In the genomic region with DNA sequence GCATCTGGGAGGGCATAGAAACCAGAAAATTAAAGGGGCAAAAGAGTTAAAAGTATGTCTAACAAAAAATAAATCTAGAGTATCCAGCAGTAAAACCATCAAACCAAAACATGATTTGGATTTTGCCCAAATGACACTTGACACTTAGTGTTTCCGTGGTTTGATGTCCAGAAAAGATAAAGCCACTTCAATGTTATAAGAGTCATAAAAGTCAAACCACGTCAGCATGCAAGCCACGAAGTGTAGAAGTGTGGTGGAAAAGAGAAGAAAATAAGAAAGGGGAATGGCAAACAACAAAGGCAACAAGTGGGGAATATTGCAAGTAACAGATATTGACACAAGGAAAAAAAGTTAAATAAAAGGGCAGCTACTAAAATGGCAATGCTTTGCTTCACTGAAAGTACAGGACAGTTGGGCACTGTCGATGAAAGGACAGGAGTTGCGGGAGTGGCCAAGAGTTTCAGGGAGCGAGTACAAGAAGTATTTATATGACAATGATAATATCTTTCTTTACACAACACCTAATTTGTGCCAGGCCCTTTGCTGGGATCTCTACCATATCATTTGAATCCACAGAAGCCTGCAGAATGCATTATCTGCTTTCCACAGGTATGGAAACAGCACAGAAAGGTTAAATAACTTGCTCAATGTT, we compare ENCODE assay signal across 1 cellular context.
TF ChIP-seq lines count a peak whose summit lies in the region.

No MANE protein-coding gene starts in this region.

TF ChIP-seq in K562, 482 proteins besides CTCF, POLR2A, EP300 and RAD21 (continues in another document):
- TF ChIP-seq, protein P1, sequence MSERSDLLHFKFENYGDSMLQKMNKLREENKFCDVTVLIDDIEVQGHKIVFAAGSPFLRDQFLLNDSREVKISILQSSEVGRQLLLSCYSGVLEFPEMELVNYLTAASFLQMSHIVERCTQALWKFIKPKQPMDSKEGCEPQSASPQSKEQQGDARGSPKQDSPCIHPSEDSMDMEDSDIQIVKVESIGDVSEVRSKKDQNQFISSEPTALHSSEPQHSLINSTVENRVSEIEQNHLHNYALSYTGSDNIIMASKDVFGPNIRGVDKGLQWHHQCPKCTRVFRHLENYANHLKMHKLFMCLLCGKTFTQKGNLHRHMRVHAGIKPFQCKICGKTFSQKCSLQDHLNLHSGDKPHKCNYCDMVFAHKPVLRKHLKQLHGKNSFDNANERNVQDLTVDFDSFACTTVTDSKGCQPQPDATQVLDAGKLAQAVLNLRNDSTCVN (CRISPR knock-in tag; IDR thresholded peaks at IDR 0.05), result 0 out of 2 replicates have a peak, but pooled peaks have one; percentile 32
- TF ChIP-seq TARDBP (IDR thresholded peaks at IDR 0.05) (no peak), TAL1 (IDR thresholded peaks at IDR 0.05) (0 out of 2 replicates have a peak, but pooled peaks have one; percentile 3), TEAD4 (IDR thresholded peaks at IDR 0.05; ENCODE audit: low read length) (peak; percentile 56), TEAD4 (CRISPR knock-in tag; IDR thresholded peaks at IDR 0.05; ENCODE audit: borderline replicate concordance) (no peak), PPARD (CRISPR knock-in tag; IDR thresholded peaks at IDR 0.05) (no peak), MTF1 (CRISPR knock-in tag; IDR thresholded peaks at IDR 0.05; ENCODE audit: borderline replicate concordance) (no peak), ZNF77 (CRISPR knock-in tag; IDR thresholded peaks at IDR 0.05) (no peak), NONO (IDR thresholded peaks at IDR 0.05; ENCODE audit: low read depth in 2 of 2, low read length in 1 of 2) (no peak), TAF7 (tag; IDR thresholded peaks at IDR 0.05) (no peak), SAFB (IDR thresholded peaks at IDR 0.05; ENCODE audit: borderline replicate concordance, low read depth, low read length) (no peak), RNF2 (IDR thresholded peaks at IDR 0.05) (no peak), NCOR1 (IDR thresholded peaks at IDR 0.05) (0 out of 2 replicates have a peak, but pooled peaks have one; percentile 9), ZC3H4 (CRISPR knock-in tag; IDR thresholded peaks at IDR 0.05; ENCODE audit: borderline replicate concordance) (no peak), SMARCB1 (IDR thresholded peaks at IDR 0.05; ENCODE audit: insufficient read length, low read depth) (no peak), RBM14 (IDR thresholded peaks at IDR 0.05; ENCODE audit: borderline replicate concordance, insufficient read depth, low read depth, low read length) (no peak), ZNF184 (CRISPR knock-in tag; IDR thresholded peaks at IDR 0.05) (no peak), ATF1 (CRISPR knock-in tag; IDR thresholded peaks at IDR 0.05) (no peak), ATF1 (tag; IDR thresholded peaks at IDR 0.05) (no peak), ZNF584 (CRISPR knock-in tag; IDR thresholded peaks at IDR 0.05; ENCODE audit: low read depth) (no peak), LEF1 (IDR thresholded peaks at IDR 0.05) (no peak; the same call in 1 of the 2 replicates), ZNF436 (CRISPR knock-in tag; IDR thresholded peaks at IDR 0.05) (no peak), GABPB2 (CRISPR knock-in tag; conservative IDR thresholded peaks at IDR 0.05) (no peak), MIER1 (IDR thresholded peaks at IDR 0.05; ENCODE audit: low read depth) (no peak), FOXK2 (conservative IDR thresholded peaks at IDR 0.05 in 1 of 2, IDR thresholded peaks at IDR 0.05 in 1 of 2; ENCODE audit: low read depth in 2 of 2) (no peak), SMAD2 (IDR thresholded peaks at IDR 0.05; ENCODE audit: low read depth, low read length) (no peak)
- TF ChIP-seq, protein P2, sequence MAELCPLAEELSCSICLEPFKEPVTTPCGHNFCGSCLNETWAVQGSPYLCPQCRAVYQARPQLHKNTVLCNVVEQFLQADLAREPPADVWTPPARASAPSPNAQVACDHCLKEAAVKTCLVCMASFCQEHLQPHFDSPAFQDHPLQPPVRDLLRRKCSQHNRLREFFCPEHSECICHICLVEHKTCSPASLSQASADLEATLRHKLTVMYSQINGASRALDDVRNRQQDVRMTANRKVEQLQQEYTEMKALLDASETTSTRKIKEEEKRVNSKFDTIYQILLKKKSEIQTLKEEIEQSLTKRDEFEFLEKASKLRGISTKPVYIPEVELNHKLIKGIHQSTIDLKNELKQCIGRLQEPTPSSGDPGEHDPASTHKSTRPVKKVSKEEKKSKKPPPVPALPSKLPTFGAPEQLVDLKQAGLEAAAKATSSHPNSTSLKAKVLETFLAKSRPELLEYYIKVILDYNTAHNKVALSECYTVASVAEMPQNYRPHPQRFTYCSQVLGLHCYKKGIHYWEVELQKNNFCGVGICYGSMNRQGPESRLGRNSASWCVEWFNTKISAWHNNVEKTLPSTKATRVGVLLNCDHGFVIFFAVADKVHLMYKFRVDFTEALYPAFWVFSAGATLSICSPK (IDR thresholded peaks at IDR 0.05; ENCODE audit: borderline replicate concordance), result no peak
- TF ChIP-seq, protein P3, sequence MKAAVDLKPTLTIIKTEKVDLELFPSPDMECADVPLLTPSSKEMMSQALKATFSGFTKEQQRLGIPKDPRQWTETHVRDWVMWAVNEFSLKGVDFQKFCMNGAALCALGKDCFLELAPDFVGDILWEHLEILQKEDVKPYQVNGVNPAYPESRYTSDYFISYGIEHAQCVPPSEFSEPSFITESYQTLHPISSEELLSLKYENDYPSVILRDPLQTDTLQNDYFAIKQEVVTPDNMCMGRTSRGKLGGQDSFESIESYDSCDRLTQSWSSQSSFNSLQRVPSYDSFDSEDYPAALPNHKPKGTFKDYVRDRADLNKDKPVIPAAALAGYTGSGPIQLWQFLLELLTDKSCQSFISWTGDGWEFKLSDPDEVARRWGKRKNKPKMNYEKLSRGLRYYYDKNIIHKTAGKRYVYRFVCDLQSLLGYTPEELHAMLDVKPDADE (conservative IDR thresholded peaks at IDR 0.05; ENCODE audit: control insufficient read depth, low read depth, low read length), result no peak
- TF ChIP-seq, protein P4, sequence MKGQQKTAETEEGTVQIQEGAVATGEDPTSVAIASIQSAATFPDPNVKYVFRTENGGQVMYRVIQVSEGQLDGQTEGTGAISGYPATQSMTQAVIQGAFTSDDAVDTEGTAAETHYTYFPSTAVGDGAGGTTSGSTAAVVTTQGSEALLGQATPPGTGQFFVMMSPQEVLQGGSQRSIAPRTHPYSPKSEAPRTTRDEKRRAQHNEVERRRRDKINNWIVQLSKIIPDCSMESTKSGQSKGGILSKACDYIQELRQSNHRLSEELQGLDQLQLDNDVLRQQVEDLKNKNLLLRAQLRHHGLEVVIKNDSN (CRISPR knock-in tag; IDR thresholded peaks at IDR 0.05), result no peak
- TF ChIP-seq, protein P5, sequence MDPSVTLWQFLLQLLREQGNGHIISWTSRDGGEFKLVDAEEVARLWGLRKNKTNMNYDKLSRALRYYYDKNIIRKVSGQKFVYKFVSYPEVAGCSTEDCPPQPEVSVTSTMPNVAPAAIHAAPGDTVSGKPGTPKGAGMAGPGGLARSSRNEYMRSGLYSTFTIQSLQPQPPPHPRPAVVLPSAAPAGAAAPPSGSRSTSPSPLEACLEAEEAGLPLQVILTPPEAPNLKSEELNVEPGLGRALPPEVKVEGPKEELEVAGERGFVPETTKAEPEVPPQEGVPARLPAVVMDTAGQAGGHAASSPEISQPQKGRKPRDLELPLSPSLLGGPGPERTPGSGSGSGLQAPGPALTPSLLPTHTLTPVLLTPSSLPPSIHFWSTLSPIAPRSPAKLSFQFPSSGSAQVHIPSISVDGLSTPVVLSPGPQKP (CRISPR knock-in tag; IDR thresholded peaks at IDR 0.05), result no peak
- TF ChIP-seq, protein P6, sequence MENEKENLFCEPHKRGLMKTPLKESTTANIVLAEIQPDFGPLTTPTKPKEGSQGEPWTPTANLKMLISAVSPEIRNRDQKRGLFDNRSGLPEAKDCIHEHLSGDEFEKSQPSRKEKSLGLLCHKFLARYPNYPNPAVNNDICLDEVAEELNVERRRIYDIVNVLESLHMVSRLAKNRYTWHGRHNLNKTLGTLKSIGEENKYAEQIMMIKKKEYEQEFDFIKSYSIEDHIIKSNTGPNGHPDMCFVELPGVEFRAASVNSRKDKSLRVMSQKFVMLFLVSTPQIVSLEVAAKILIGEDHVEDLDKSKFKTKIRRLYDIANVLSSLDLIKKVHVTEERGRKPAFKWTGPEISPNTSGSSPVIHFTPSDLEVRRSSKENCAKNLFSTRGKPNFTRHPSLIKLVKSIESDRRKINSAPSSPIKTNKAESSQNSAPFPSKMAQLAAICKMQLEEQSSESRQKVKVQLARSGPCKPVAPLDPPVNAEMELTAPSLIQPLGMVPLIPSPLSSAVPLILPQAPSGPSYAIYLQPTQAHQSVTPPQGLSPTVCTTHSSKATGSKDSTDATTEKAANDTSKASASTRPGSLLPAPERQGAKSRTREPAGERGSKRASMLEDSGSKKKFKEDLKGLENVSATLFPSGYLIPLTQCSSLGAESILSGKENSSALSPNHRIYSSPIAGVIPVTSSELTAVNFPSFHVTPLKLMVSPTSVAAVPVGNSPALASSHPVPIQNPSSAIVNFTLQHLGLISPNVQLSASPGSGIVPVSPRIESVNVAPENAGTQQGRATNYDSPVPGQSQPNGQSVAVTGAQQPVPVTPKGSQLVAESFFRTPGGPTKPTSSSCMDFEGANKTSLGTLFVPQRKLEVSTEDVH (IDR thresholded peaks at IDR 0.05; ENCODE audit: low read depth, partially characterized antibody), result no peak
- TF ChIP-seq, protein P7, sequence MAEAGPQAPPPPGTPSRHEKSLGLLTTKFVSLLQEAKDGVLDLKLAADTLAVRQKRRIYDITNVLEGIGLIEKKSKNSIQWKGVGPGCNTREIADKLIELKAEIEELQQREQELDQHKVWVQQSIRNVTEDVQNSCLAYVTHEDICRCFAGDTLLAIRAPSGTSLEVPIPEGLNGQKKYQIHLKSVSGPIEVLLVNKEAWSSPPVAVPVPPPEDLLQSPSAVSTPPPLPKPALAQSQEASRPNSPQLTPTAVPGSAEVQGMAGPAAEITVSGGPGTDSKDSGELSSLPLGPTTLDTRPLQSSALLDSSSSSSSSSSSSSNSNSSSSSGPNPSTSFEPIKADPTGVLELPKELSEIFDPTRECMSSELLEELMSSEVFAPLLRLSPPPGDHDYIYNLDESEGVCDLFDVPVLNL (CRISPR knock-in tag; IDR thresholded peaks at IDR 0.05; ENCODE audit: low read depth), result no peak
- TF ChIP-seq, protein P8, sequence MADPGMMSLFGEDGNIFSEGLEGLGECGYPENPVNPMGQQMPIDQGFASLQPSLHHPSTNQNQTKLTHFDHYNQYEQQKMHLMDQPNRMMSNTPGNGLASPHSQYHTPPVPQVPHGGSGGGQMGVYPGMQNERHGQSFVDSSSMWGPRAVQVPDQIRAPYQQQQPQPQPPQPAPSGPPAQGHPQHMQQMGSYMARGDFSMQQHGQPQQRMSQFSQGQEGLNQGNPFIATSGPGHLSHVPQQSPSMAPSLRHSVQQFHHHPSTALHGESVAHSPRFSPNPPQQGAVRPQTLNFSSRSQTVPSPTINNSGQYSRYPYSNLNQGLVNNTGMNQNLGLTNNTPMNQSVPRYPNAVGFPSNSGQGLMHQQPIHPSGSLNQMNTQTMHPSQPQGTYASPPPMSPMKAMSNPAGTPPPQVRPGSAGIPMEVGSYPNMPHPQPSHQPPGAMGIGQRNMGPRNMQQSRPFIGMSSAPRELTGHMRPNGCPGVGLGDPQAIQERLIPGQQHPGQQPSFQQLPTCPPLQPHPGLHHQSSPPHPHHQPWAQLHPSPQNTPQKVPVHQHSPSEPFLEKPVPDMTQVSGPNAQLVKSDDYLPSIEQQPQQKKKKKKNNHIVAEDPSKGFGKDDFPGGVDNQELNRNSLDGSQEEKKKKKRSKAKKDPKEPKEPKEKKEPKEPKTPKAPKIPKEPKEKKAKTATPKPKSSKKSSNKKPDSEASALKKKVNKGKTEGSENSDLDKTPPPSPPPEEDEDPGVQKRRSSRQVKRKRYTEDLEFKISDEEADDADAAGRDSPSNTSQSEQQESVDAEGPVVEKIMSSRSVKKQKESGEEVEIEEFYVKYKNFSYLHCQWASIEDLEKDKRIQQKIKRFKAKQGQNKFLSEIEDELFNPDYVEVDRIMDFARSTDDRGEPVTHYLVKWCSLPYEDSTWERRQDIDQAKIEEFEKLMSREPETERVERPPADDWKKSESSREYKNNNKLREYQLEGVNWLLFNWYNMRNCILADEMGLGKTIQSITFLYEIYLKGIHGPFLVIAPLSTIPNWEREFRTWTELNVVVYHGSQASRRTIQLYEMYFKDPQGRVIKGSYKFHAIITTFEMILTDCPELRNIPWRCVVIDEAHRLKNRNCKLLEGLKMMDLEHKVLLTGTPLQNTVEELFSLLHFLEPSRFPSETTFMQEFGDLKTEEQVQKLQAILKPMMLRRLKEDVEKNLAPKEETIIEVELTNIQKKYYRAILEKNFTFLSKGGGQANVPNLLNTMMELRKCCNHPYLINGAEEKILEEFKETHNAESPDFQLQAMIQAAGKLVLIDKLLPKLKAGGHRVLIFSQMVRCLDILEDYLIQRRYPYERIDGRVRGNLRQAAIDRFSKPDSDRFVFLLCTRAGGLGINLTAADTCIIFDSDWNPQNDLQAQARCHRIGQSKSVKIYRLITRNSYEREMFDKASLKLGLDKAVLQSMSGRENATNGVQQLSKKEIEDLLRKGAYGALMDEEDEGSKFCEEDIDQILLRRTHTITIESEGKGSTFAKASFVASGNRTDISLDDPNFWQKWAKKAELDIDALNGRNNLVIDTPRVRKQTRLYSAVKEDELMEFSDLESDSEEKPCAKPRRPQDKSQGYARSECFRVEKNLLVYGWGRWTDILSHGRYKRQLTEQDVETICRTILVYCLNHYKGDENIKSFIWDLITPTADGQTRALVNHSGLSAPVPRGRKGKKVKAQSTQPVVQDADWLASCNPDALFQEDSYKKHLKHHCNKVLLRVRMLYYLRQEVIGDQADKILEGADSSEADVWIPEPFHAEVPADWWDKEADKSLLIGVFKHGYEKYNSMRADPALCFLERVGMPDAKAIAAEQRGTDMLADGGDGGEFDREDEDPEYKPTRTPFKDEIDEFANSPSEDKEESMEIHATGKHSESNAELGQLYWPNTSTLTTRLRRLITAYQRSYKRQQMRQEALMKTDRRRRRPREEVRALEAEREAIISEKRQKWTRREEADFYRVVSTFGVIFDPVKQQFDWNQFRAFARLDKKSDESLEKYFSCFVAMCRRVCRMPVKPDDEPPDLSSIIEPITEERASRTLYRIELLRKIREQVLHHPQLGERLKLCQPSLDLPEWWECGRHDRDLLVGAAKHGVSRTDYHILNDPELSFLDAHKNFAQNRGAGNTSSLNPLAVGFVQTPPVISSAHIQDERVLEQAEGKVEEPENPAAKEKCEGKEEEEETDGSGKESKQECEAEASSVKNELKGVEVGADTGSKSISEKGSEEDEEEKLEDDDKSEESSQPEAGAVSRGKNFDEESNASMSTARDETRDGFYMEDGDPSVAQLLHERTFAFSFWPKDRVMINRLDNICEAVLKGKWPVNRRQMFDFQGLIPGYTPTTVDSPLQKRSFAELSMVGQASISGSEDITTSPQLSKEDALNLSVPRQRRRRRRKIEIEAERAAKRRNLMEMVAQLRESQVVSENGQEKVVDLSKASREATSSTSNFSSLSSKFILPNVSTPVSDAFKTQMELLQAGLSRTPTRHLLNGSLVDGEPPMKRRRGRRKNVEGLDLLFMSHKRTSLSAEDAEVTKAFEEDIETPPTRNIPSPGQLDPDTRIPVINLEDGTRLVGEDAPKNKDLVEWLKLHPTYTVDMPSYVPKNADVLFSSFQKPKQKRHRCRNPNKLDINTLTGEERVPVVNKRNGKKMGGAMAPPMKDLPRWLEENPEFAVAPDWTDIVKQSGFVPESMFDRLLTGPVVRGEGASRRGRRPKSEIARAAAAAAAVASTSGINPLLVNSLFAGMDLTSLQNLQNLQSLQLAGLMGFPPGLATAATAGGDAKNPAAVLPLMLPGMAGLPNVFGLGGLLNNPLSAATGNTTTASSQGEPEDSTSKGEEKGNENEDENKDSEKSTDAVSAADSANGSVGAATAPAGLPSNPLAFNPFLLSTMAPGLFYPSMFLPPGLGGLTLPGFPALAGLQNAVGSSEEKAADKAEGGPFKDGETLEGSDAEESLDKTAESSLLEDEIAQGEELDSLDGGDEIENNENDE (IDR thresholded peaks at IDR 0.05; ENCODE audit: low read depth, low read length), result no peak
